ENCODE assay signal across 2 cellular contexts in the genomic region with DNA sequence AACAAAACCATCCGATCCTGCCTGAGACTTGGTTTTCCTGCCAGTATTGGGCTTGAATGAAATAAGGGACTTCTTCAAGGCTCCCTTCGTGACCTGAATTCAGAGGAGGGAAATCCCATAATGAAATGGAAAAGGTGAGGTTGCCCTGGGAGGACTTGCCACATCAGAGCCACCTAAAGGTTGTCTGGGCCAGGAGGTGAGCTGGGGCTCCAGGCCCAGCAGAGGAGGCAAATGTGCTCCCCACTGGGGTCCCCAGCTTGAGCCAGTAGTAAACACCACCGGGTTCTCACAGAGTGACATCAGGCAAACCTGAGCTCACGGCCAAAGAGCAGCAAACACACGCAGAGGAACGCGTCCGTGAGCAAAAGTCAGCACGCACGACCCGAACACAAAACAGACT.
TF ChIP-seq lines count a peak whose summit lies in the region.

No MANE protein-coding gene starts in this region.

TF ChIP-seq in GM23338, 12 proteins besides CTCF, POLR2A, EP300 and RAD21 (continues in another document):
- TF ChIP-seq, protein P1, sequence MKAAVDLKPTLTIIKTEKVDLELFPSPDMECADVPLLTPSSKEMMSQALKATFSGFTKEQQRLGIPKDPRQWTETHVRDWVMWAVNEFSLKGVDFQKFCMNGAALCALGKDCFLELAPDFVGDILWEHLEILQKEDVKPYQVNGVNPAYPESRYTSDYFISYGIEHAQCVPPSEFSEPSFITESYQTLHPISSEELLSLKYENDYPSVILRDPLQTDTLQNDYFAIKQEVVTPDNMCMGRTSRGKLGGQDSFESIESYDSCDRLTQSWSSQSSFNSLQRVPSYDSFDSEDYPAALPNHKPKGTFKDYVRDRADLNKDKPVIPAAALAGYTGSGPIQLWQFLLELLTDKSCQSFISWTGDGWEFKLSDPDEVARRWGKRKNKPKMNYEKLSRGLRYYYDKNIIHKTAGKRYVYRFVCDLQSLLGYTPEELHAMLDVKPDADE (IDR thresholded peaks at IDR 0.05), result no peak
- TF ChIP-seq EZH2phosphoT487 (IDR thresholded peaks at IDR 0.05; ENCODE audit: unreplicated experiment) (no peak), ZNF114 (CRISPR knock-in tag; IDR thresholded peaks at IDR 0.05) (no peak), EZH2 (IDR thresholded peaks at IDR 0.05; ENCODE audit: low read depth, unreplicated experiment) (no peak), ZNF331 (CRISPR knock-in tag; IDR thresholded peaks at IDR 0.05; ENCODE audit: low read depth) (no peak), STAT1 (IDR thresholded peaks at IDR 0.05; ENCODE audit: unreplicated experiment) (no peak), CREB1 (CRISPR knock-in tag; IDR thresholded peaks at IDR 0.05; ENCODE audit: low read depth) (no peak), NANOG (IDR thresholded peaks at IDR 0.05; ENCODE audit: borderline replicate concordance) (no peak), POLR2AphosphoS5 (IDR thresholded peaks at IDR 0.05; ENCODE audit: low read depth) (no peak), JUNB (IDR thresholded peaks at IDR 0.05; ENCODE audit: unreplicated experiment) (no peak)
- TF ChIP-seq, protein P2, sequence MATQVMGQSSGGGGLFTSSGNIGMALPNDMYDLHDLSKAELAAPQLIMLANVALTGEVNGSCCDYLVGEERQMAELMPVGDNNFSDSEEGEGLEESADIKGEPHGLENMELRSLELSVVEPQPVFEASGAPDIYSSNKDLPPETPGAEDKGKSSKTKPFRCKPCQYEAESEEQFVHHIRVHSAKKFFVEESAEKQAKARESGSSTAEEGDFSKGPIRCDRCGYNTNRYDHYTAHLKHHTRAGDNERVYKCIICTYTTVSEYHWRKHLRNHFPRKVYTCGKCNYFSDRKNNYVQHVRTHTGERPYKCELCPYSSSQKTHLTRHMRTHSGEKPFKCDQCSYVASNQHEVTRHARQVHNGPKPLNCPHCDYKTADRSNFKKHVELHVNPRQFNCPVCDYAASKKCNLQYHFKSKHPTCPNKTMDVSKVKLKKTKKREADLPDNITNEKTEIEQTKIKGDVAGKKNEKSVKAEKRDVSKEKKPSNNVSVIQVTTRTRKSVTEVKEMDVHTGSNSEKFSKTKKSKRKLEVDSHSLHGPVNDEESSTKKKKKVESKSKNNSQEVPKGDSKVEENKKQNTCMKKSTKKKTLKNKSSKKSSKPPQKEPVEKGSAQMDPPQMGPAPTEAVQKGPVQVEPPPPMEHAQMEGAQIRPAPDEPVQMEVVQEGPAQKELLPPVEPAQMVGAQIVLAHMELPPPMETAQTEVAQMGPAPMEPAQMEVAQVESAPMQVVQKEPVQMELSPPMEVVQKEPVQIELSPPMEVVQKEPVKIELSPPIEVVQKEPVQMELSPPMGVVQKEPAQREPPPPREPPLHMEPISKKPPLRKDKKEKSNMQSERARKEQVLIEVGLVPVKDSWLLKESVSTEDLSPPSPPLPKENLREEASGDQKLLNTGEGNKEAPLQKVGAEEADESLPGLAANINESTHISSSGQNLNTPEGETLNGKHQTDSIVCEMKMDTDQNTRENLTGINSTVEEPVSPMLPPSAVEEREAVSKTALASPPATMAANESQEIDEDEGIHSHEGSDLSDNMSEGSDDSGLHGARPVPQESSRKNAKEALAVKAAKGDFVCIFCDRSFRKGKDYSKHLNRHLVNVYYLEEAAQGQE (IDR thresholded peaks at IDR 0.05; ENCODE audit: unreplicated experiment), result no peak

TF ChIP-seq in H1, 55 proteins besides CTCF, POLR2A, EP300 and RAD21:
- TF ChIP-seq, protein P3, sequence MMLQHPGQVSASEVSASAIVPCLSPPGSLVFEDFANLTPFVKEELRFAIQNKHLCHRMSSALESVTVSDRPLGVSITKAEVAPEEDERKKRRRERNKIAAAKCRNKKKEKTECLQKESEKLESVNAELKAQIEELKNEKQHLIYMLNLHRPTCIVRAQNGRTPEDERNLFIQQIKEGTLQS (IDR thresholded peaks at IDR 0.05; ENCODE audit: insufficient read depth, low read depth, low read length), result no peak
- TF ChIP-seq RBBP5 (IDR thresholded peaks at IDR 0.05; ENCODE audit: borderline replicate concordance, low read depth, low read length), result no peak
- no peak for TF ChIP-seq RNF2 (IDR thresholded peaks at IDR 0.05; ENCODE audit: borderline replicate concordance, low read depth, low read length, missing control alignments, poor library complexity, severe bottlenecking)
- TF ChIP-seq CBX5 (IDR thresholded peaks at IDR 0.05; ENCODE audit: low read depth, low read length), result no peak
- no peak for TF ChIP-seq KDM1A (IDR thresholded peaks at IDR 0.05; ENCODE audit: borderline replicate concordance, low read length)
- TF ChIP-seq CHD2 (IDR thresholded peaks at IDR 0.05; ENCODE audit: low read length), result no peak
- TF ChIP-seq NANOG (IDR thresholded peaks at IDR 0.05; ENCODE audit: insufficient read depth, low read depth, low read length, poor library complexity, severe bottlenecking), result no peak
- no peak for TF ChIP-seq SUZ12 (IDR thresholded peaks at IDR 0.05; ENCODE audit: low read length)
- TF ChIP-seq KDM5A (IDR thresholded peaks at IDR 0.05; ENCODE audit: low read length), result no peak
